9 cellular contexts compared by ENCODE assay signal in genomic region chr3:52453496-52454234, GRCh38. TPM values are rescaled to one million over a fixed set of nuclear protein-coding genes. Genes with fewer than 3 reads are reported as not detected.
DNase-seq lines count a peak whose midpoint lies in the region; ATAC-seq and TF ChIP-seq lines count a peak whose summit lies in the region.
"Had no signal": no experiment of that assay in that cellular context is flagged by ENCODE, and none has a peak within 500 bp of the region (broad histone marks: within the 10 kb centered on the region; RNA-seq: fewer than 3 reads in every experiment).

Gene TNNC1 (minus strand): TSS chr3:52454041. CDS start chr3:52454015, 26 bp downstream.

- no peak for ATAC-seq in GM18858 (IDR thresholded peaks at IDR 0.05; ENCODE audit: unreplicated experiment)

- no peak within 1 kb of the TSS for H2BK5ac ChIP-seq in neuronal stem cell (ENCODE audit: low read length)

- H3K4ac ChIP-seq in neuronal stem cell (ENCODE audit: low read length), result no peak within 1 kb of the TSS

- TF ChIP-seq CTCF in PC-9 (conservative IDR thresholded peaks at IDR 0.05) (no peak), epithelial cell of proximal tubule (conservative IDR thresholded peaks at IDR 0.05; ENCODE audit: low read depth, low read length) (no peak)

- H2BK120ac ChIP-seq in neuronal stem cell (ENCODE audit: low read depth, low read length), result no peak within 1 kb of the TSS

- H3K4me2 ChIP-seq in PC-9 (peak within 1 kb of the TSS; percentile 77), neuronal stem cell (ENCODE audit: insufficient read depth, low read length, poor library complexity, severe bottlenecking) (no peak within 1 kb of the TSS)

- H3K4me1 ChIP-seq in CD4-positive, alpha-beta memory T cell (ENCODE audit: insufficient read depth, low read length), result peaks cover 36% of the 10 kb centered on the region
- H3K4me1 ChIP-seq in PC-9 (replicated peaks; ENCODE audit: insufficient read depth), result peaks cover 37% of the 10 kb centered on the region
- H3K4me1 ChIP-seq in neuronal stem cell (ENCODE audit: control insufficient read depth in 2 of 2, insufficient read depth in 1 of 2, low read depth in 1 of 2, low read length in 2 of 2), result peaks cover 39 to 41% of the 10 kb centered on the region in 2 donors

- H3F3A ChIP-seq in PC-9 (ENCODE audit: insufficient read depth, low read depth), result peaks cover 16% of the 10 kb centered on the region; the same call in 1 of the 2 replicates

- no peaks in the 10 kb centered on the region for H4K20me1 ChIP-seq in PC-9 (ENCODE audit: insufficient read depth)

- peak within 1 kb of the TSS; percentile 91 to 97 (median 94) for H3K4me3 Mint-ChIP-seq in CD4-positive, alpha-beta memory T cell

- H3K9me3 ChIP-seq in CD4-positive, alpha-beta memory T cell (ENCODE audit: control insufficient read depth in 1 of 2, low read length in 2 of 2), result no peaks in the 10 kb centered on the region
- H3K9me3 ChIP-seq in PC-9 (ENCODE audit: insufficient read depth, low read depth), result no peaks in the 10 kb centered on the region
- H3K9me3 ChIP-seq in neuronal stem cell (replicated peaks in 1 of 2; ENCODE audit: control insufficient read depth in 2 of 2, insufficient read depth in 1 of 2, low read depth in 1 of 2, low read length in 2 of 2), result no peaks in the 10 kb centered on the region

- H3K27ac Mint-ChIP-seq in CD4-positive, alpha-beta memory T cell, result peak within 1 kb of the TSS; percentile 97 to 99 (median 99)

- H3K27ac ChIP-seq in CD4-positive, alpha-beta memory T cell (ENCODE audit: low read depth, low read length), result peak within 1 kb of the TSS; percentile 93
- H3K27ac ChIP-seq in PC-9 (no peak within 1 kb of the TSS), neuronal stem cell (replicated peaks; ENCODE audit: low read length) (peak within 1 kb of the TSS; percentile 1)

- H2AFZ ChIP-seq in PC-9 (peak within 1 kb of the TSS; percentile 67; the same call in 1 of the 2 replicates), neuronal stem cell (ENCODE audit: low read length) (peak within 1 kb of the TSS; percentile 98)

- BruUV-seq in PC-9 (replicated peaks; lab: Mats Ljungman, UMichigan), result TSS peak; percentile 57

- peaks cover 12% of the 10 kb centered on the region for H3K79me1 ChIP-seq in neuronal stem cell (ENCODE audit: low read depth, low read length)

- peak within 1 kb of the TSS; percentile 18 for H2BK12ac ChIP-seq in neuronal stem cell (ENCODE audit: low read length)

- H3K9me2 ChIP-seq in PC-9 (ENCODE audit: insufficient read depth), result no peaks in the 10 kb centered on the region

- intact Hi-C loops in CD4-positive, alpha-beta memory T cell (cut with micrococcal nuclease), result loop anchor here (10.0 kb wide), 1 partner anchor 231 kb away; the partner anchor contains the start of genes GNL3 and PBRM1
- intact Hi-C loops in PC-9 (cut with micrococcal nuclease; ENCODE audit: unreplicated experiment), result loop anchor here (2.0 to 5.0 kb wide), 2 partner anchors 73 to 236 kb away; no protein-coding TSS in a partner anchor

- no peaks in the 10 kb centered on the region for H3K27me3 ChIP-seq in CD4-positive, alpha-beta memory T cell (ENCODE audit: insufficient read depth, low read length)
- no peaks in the 10 kb centered on the region for H3K27me3 ChIP-seq in PC-9 (ENCODE audit: insufficient read depth, low read depth)
- peaks cover 0 to 3% (median 0%) of the 10 kb centered on the region in 3 experiments for H3K27me3 ChIP-seq in neuronal stem cell (ENCODE audit: control insufficient read depth in 3 of 3, insufficient read depth in 3 of 3, low read depth in 1 of 3, low read length in 3 of 3)

- H3K14ac ChIP-seq in neuronal stem cell (ENCODE audit: low read length), result no peak within 1 kb of the TSS

- H2AK5ac ChIP-seq in neuronal stem cell (ENCODE audit: low read depth, low read length), result peak within 1 kb of the TSS; percentile 79

- WGBS in neuronal stem cell (ENCODE audit: extremely low coverage in 2 of 2, insufficient read length in 2 of 2, insufficient replicate concordance in 1 of 2), 2 donors, result no CpG with 5 or more reads among the region's 16 CpGs

- DNase-seq in CD4-positive, alpha-beta memory T cell, result no peak
- DNase-seq in PC-9 (peak in 1 of 2 experiments; percentile 58), epithelial cell of proximal tubule (ENCODE audit: low read depth) (no peak), neuronal stem cell (ENCODE audit: low spot score) (no peak), SW 1271 (lab: John Stamatoyannopoulos, UW) (no peak), erythroblast (lab: John Stamatoyannopoulos, UW) (no peak)
- DNase-seq in stimulated activated CD4-positive, alpha-beta T cell treated with anti-CD3 and anti-CD28 coated beads, Interleukin-2, amount 100 ng/mL, for 48 hours, result no peak

- H3K18ac ChIP-seq in neuronal stem cell (ENCODE audit: low read length), result peak within 1 kb of the TSS; percentile 88

- peaks cover 6 to 28% of the 10 kb centered on the region in 2 donors for H3K36me3 Mint-ChIP-seq in CD4-positive, alpha-beta memory T cell

- H3K79me2 ChIP-seq in PC-9 (ENCODE audit: low read depth), result peaks cover 8% of the 10 kb centered on the region; the same call in 1 of the 2 replicates

- H4K91ac ChIP-seq in neuronal stem cell (ENCODE audit: low read depth, low read length, poor library complexity), result no peak within 1 kb of the TSS

- H3K4me3 ChIP-seq in CD4-positive, alpha-beta memory T cell (ENCODE audit: low read length in 2 of 2), result peak within 1 kb of the TSS; percentile 91 to 97
- H3K4me3 ChIP-seq in PC-9, result peak within 1 kb of the TSS; percentile 81; the same call in 1 of the 2 replicates
- H3K4me3 ChIP-seq in epithelial cell of proximal tubule (ENCODE audit: low read depth, low read length), result peak within 1 kb of the TSS; percentile 78
- H3K4me3 ChIP-seq in neuronal stem cell (ENCODE audit: low read length in 2 of 2), result peak within 1 kb of the TSS in 1 of 2 donors; percentile 82

- peak within 1 kb of the TSS; percentile 84 for H2BK15ac ChIP-seq in neuronal stem cell (ENCODE audit: low read length)

- H3K9ac ChIP-seq in neuronal stem cell (ENCODE audit: low read depth, low read length, poor library complexity), result no peak within 1 kb of the TSS

- no peak for TF ChIP-seq POLR2A in erythroblast (IDR thresholded peaks at IDR 0.05; ENCODE audit: low read length)

- H3K4me1 Mint-ChIP-seq in CD4-positive, alpha-beta memory T cell, result peaks cover 23 to 53% (median 35%) of the 10 kb centered on the region in 4 donors

- POLR2A ChIA-PET in CD4-positive, alpha-beta memory T cell (lab: Charles Lee; ENCODE audit: partially characterized antibody), result interaction anchor here (3.5 kb wide), 1 partner anchor 8 kb away, joined by 13 read pairs; the partner anchor contains the start of gene SEMA3G
- POLR2A ChIA-PET in PC-9 (lab: Charles Lee; ENCODE audit: unreplicated experiment), result interaction anchor here (0.6 to 0.9 kb wide), 2 partner anchors 83 to 230 kb away, joined by 3 read pairs; partner anchors contain the start of gene UQCC5

- H4K8ac ChIP-seq in neuronal stem cell (ENCODE audit: low read depth, low read length), result no peak within 1 kb of the TSS

- H3K9me3 Mint-ChIP-seq in CD4-positive, alpha-beta memory T cell, result no peaks in the 10 kb centered on the region

- CTCF ChIA-PET in CD4-positive, alpha-beta memory T cell (lab: Charles Lee; ENCODE audit: partially characterized antibody), result interaction anchor here (0.8 to 3.8 kb wide), 2 partner anchors 8 to 42 kb away, joined by 3 to 14 read pairs; no protein-coding TSS in a partner anchor
- CTCF ChIA-PET in PC-9 (lab: Charles Lee), result interaction anchor here (0.7 kb wide), 1 partner anchor 217 kb away, joined by 3 read pairs; no protein-coding TSS in a partner anchor

- H3K27me3 Mint-ChIP-seq in CD4-positive, alpha-beta memory T cell, result no peaks in the 10 kb centered on the region

- peaks cover 8% of the 10 kb centered on the region for H3K36me3 ChIP-seq in CD4-positive, alpha-beta memory T cell (ENCODE audit: insufficient read depth, low read length)
- H3K36me3 ChIP-seq in PC-9 (ENCODE audit: low read depth), result no peaks in the 10 kb centered on the region
- peaks cover 8 to 19% of the 10 kb centered on the region in 2 donors for H3K36me3 ChIP-seq in neuronal stem cell (replicated peaks in 1 of 2; ENCODE audit: control insufficient read depth in 2 of 2, insufficient read depth in 2 of 2, low read length in 2 of 2)

- no peak within 1 kb of the TSS for H3K23ac ChIP-seq in neuronal stem cell (ENCODE audit: low read depth, low read length, poor library complexity)

RNA-seq across cellular contexts. Expression of gene TNNC1, which starts in this region (rescaled TPM):
- 1 to 10 TPM; 5.3 to 7.1 TPM for total RNA-seq in CD4-positive, alpha-beta memory T cell
- under 1 TPM in 1 of 2 donors, not detected in 1; 0.92 TPM for polyA plus RNA-seq in CD4-positive, alpha-beta memory T cell
- total RNA-seq in PC-9 (2021) (8.3 and 8.4 TPM in 2 replicates), epithelial cell of proximal tubule (0.51 and 0.58 TPM in 2 replicates)
- 7.4 TPM for polyA plus RNA-seq in neuronal stem cell (2013, experiment 1 of 2)
- polyA plus RNA-seq in neuronal stem cell (2013, experiment 2 of 2), result 6.4 TPM
- total RNA-seq: pulmonary artery endothelial cell had no signal
